In the genomic region with DNA sequence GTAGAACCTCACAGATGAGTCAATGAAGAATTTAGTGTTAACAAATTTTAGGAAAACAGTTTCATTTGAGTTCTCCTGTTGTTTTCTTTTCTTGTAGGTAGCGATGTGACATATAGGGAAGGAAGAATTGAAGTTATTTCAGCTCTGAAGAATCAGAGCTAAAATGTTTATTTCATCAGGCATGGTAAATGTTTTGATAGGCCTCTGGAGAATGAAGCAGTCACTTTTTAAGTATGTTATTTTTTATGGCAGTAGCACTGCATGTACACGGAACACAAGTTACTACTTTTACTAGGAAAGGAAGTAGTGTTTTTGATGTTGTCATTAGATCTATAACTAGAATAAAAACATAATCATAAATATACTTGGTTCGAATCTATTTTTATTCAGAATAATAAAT, we compare ENCODE assay signal across 19 cellular contexts.
"Had no signal": no experiment of that assay in that cellular context is flagged by ENCODE, and none has a peak within 500 bp of the region (broad histone marks: within the 10 kb centered on the region; RNA-seq: fewer than 3 reads in every experiment).

No MANE protein-coding gene starts in this region.

- H3K4me1 ChIP-seq: suprapubic skin, upper lobe of left lung had no signal

- H3K4me3 ChIP-seq: cardiac muscle cell, skin epidermis, suprapubic skin, upper lobe of left lung had no signal

- FAIRE-seq: astrocyte, colon had no signal

- H3K36me3 ChIP-seq: cardiac muscle cell, neutrophil, suprapubic skin, upper lobe of left lung had no signal

- H3K9me3 ChIP-seq: neutrophil, suprapubic skin, upper lobe of left lung had no signal

- H3K27ac ChIP-seq: cardiac muscle cell, neutrophil, skin epidermis, suprapubic skin, upper lobe of left lung had no signal

- DNase-seq: activated B cell treated with CpG ODN at 0.5 μM for 24 hours; activated CD4-positive, alpha-beta T cell treated with anti-CD3 and anti-CD28 coated beads, Interleukin-2, amount 10 ng/mL, durations not matched to agents 24 days and 14 days; activated naive CD8-positive, alpha-beta T cell treated with anti-CD3 and anti-CD28 coated beads, Interleukin-2, amount 10 ng/mL, durations not matched to agents 7 days and 5 days; hypothalamus; kidney; left ventricle myocardium superior; natural killer cell; posterior cingulate gyrus; retina; stimulated activated CD4-positive, alpha-beta T cell treated with anti-CD3 and anti-CD28 coated beads, Interleukin-4, amount 100 ng/mL, for 4 hours; stimulated activated naive CD8-positive, alpha-beta T cell treated with anti-CD3 and anti-CD28 coated beads, Interleukin-15, Interleukin-2, amounts not matched to agents 100 U/mL and 50 U/mL, for 24 hours; T-helper 2 cell; upper lobe of left lung had no signal

- H3K27me3 ChIP-seq: cardiac muscle cell, neutrophil, suprapubic skin, upper lobe of left lung had no signal
